ENCODE assay signal across 12 cellular contexts in the genomic region with DNA sequence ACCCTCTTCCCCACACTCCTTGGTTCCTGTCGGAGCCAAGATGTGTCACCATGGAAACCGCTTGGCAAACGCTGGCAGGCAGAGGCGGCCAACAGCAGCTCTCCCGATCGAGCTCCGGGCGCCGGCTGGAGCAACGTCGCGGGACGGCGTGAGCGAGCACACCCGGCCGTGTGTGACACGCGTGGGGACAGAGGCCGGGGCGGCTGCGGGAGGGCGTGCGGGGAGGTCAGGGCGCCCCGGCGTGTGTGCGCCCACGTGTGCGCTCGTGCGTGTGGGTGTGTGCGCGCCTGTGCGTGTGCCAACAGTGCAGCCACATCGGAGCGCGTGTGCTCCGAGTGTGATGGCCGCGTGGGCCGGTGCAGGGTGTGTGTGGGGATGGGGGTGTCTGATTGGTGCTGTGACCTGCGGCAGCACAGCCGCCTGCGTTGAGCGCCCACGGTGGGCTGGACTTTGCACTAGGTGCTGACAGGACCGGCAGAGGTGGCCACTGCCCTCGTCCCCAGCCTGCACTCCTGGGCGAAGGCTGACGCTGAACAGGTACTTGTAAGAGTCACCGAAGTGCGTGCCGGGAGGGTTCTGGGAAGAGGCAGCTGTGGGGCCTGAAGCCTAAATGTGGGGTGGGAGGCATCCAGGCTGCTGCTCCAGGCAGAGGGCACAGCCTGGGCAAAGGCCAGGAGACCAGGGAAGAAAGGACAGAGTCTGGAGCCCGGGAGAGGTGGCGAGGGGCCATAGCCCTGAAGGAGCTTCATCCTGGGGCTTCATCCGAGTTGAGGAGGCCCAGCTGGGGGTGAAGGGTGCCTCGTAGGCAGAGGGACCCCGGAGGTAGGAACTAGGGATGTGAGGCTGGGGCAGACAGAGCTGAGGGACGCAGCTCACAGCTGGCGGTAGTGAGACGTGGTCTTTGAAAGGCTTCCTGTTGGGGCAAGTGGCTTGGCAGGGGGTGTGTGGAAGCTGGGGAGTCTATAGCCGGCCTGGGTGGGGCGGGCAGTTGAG. TPM values are rescaled to one million over a fixed set of nuclear protein-coding genes. Genes with fewer than 3 reads are reported as not detected.
DNase-seq lines count a peak whose midpoint lies in the region; ATAC-seq and TF ChIP-seq lines count a peak whose summit lies in the region.
"Not testable (repeated sequence)": the region's sequence is repeated elsewhere in the genome, so short reads cannot be mapped to it uniquely, and the experiment has no call there.
"Had no signal": no experiment of that assay in that cellular context is flagged by ENCODE, and none has a peak within 500 bp of the region (broad histone marks: within the 10 kb centered on the region; RNA-seq: fewer than 3 reads in every experiment).

No MANE protein-coding gene starts in this region.

- TF ChIP-seq CTCF in BE2C (IDR thresholded peaks at IDR 0.05; ENCODE audit: low read depth, low read length); SK-N-SH (IDR thresholded peaks at IDR 0.05); astrocyte of the cerebellum (IDR thresholded peaks at IDR 0.05; ENCODE audit: low read depth, low read length, missing control alignments); right lobe of liver (IDR thresholded peaks at IDR 0.05): not testable (repeated sequence)

- not testable (repeated sequence) for TF ChIP-seq EP300 in SK-N-SH (IDR thresholded peaks at IDR 0.05; ENCODE audit: borderline replicate concordance in 1 of 2, low read depth in 1 of 2, low read length in 1 of 2)

- not testable (repeated sequence) for H3K9ac ChIP-seq in SK-N-SH; skeletal muscle satellite cell (ENCODE audit: low read depth, low read length)

- not testable (repeated sequence) for H3K9me2 ChIP-seq in SK-N-SH

- not testable (repeated sequence) for H3K9me3 ChIP-seq in BE2C; SK-N-SH; right lobe of liver; skeletal muscle satellite cell (replicated peaks; ENCODE audit: low read length)

- CTCF ChIA-PET in SK-N-SH (lab: Yijun Ruan, JAX), result interaction anchor here (0.6 to 15.8 kb wide), 22 partner anchors 10 to 1278 kb away, joined by 3 to 204 read pairs (median 10); partner anchors contain the start of gene AMZ1

- H2AFZ ChIP-seq in SK-N-SH (ENCODE audit: low read depth), result not testable (repeated sequence)

- TF ChIP-seq POLR2A in right lobe of liver (IDR thresholded peaks at IDR 0.05), result not testable (repeated sequence)

- intact Hi-C loops in right lobe of liver (cut with DNase I), result loop anchor here (10.0 kb wide), 3 partner anchors 105 to 205 kb away; partner anchors contain the start of gene GRIFIN (in 2 of the 2)

- H3K4me2 ChIP-seq in SK-N-SH (peak overlapping the region; percentile 69; the same call in 1 of the 2 replicates), skeletal muscle satellite cell (ENCODE audit: low read length) (peak overlapping the region; percentile 54)

- not testable (repeated sequence) for H3K79me2 ChIP-seq in SK-N-SH (ENCODE audit: insufficient read depth)

- not testable (repeated sequence) for H3F3A ChIP-seq in SK-N-SH (replicated peaks; ENCODE audit: insufficient read depth)

- DNase-seq in BE2C (peak; percentile 62), DMS79 treated with DMSO at 0.1 percent for 48 hours (lab: John Stamatoyannopoulos, UW) (peak; percentile 29), NCI-H1417 (lab: John Stamatoyannopoulos, UW) (peak in 2 of 3 experiments; percentile 54 to 64)
- not testable (repeated sequence) for DNase-seq in SK-N-SH; astrocyte of the cerebellum (ENCODE audit: low read depth); right lobe of liver

- not testable (repeated sequence) for H3K4me1 ChIP-seq in BE2C; SK-N-SH (ENCODE audit: control insufficient read depth in 1 of 2, insufficient read depth in 2 of 2, low read depth in 1 of 2, low read length in 1 of 2); right lobe of liver; skeletal muscle satellite cell (ENCODE audit: control insufficient read depth, insufficient read depth, low read length)

- TF ChIP-seq RAD21 in SK-N-SH (IDR thresholded peaks at IDR 0.05; ENCODE audit: low read length), result not testable (repeated sequence)

- peak; percentile 34 for ATAC-seq in esophagus mucosa
- peak; percentile 40 to 80 (median 50) for ATAC-seq in right lobe of liver

- in situ Hi-C loops in astrocyte of the cerebellum (cut with HindIII; ENCODE audit: low sequenced_read_pairs), result not testable (repeated sequence)

- POLR2A ChIA-PET in SK-N-SH (lab: Yijun Ruan, JAX), result not testable (repeated sequence)

- not testable (repeated sequence) for H3K27ac ChIP-seq in SK-N-SH (ENCODE audit: low read depth in 2 of 2, low read length in 1 of 2); right lobe of liver

- H3K4me3 ChIP-seq in BE2C (ENCODE audit: low read depth, low read length) (peak overlapping the region; percentile 26), SK-N-SH (ENCODE audit: low read depth in 2 of 2, low read length in 1 of 2) (peak overlapping the region; percentile 25 to 37; a peak in 3 of 4 replicates), astrocyte of the cerebellum (ENCODE audit: low read depth, low read length) (peak overlapping the region; percentile 10)
- not testable (repeated sequence) for H3K4me3 ChIP-seq in right lobe of liver; skeletal muscle satellite cell (ENCODE audit: low read length)

- H3K27me3 ChIP-seq in BE2C, result peaks cover 16% of the 10 kb centered on the region
- peaks cover 11% of the 10 kb centered on the region; the same call in 1 of the 2 replicates for H3K27me3 ChIP-seq in SK-N-SH (ENCODE audit: insufficient read depth)
- not testable (repeated sequence) for H3K27me3 ChIP-seq in right lobe of liver
- peaks cover 16% of the 10 kb centered on the region for H3K27me3 ChIP-seq in skeletal muscle satellite cell (ENCODE audit: control insufficient read depth, insufficient read depth, low read length)

- not testable (repeated sequence) for H4K20me1 ChIP-seq in SK-N-SH (ENCODE audit: insufficient read depth)

- H3K36me3 ChIP-seq in BE2C; SK-N-SH (replicated peaks in 1 of 2; ENCODE audit: control insufficient read depth in 1 of 2, insufficient read depth in 2 of 2, low read length in 1 of 2); right lobe of liver; skeletal muscle satellite cell (ENCODE audit: insufficient read depth, low read length): not testable (repeated sequence)

- WGBS in SK-N-SH (ENCODE audit: low lambda C conversion rate), result 32% methylated on average over 32 of the region's 64 CpGs
- 71% methylated on average over 10 of the region's 64 CpGs for WGBS in right lobe of liver (ENCODE audit: insufficient coverage, low coverage, low lambda C conversion rate, missing lambda C conversion rate)

RNA-seq across cellular contexts. Expression of gene AMZ1, which starts 8.6 kb away (rescaled TPM):
- polyA plus RNA-seq in BE2C (2012; ENCODE audit: insufficient read depth, insufficient read length, low read depth), result 2.3 TPM
- polyA plus RNA-seq in SK-N-SH (2012; rRNA removed), result 0.15 and 0.19 TPM in 2 replicates
- polyA plus RNA-seq in SK-N-SH (2012; cell fraction: cytosol; rRNA removed), result 0.04 and 0.12 TPM in 2 replicates
- 0.29 and 0.69 TPM in 2 replicates for polyA plus RNA-seq in SK-N-SH (2012; cell fraction: nucleus; rRNA removed)
- 0.12 TPM for total RNA-seq in esophagus mucosa
- total RNA-seq in right lobe of liver, result 1 to 10 TPM in 4 of 6 experiments, under 1 TPM in 1, not detected in 1; 0.42 to 5.8 (median 1.4) TPM
- under 0.01 TPM in 1 of 2 replicates, not detected in the other for total RNA-seq in skeletal muscle satellite cell (2012; rRNA removed)
- total RNA-seq: H4, HT-29, K562, pulmonary artery endothelial cell had no signal
- polyA plus RNA-seq: K562 had no signal

RNA-seq across cellular contexts. Expression of gene TTYH3, which starts 47.6 kb away (rescaled TPM):
- 127 TPM for polyA plus RNA-seq in BE2C (2012; ENCODE audit: insufficient read depth, insufficient read length, low read depth)
- polyA plus RNA-seq in SK-N-SH (2012; rRNA removed), result 65.3 and 105 TPM in 2 replicates
- polyA plus RNA-seq in SK-N-SH (2012; cell fraction: cytosol; rRNA removed), result 44.6 and 83.8 TPM in 2 replicates
- 139 and 151 TPM in 2 replicates for polyA plus RNA-seq in SK-N-SH (2012; cell fraction: nucleus; rRNA removed)
- total RNA-seq in esophagus mucosa (11.7 TPM), right lobe of liver (10 to 100 TPM; 10.3 to 59.3 (median 37.6) TPM)
- 26.9 TPM in 2 replicates for total RNA-seq in skeletal muscle satellite cell (2012; rRNA removed)
